In genomic region chrX:135522878-135523693, GRCh38 we compare ENCODE assay signal across 9 cellular contexts. TPM values are rescaled to one million over a fixed set of nuclear protein-coding genes. Genes with fewer than 3 reads are reported as not detected.
DNase-seq lines count a peak whose midpoint lies in the region; ATAC-seq and TF ChIP-seq lines count a peak whose summit lies in the region.
"Had no signal": no experiment of that assay in that cellular context is flagged by ENCODE, and none has a peak within 500 bp of the region (broad histone marks: within the 10 kb centered on the region; RNA-seq: fewer than 3 reads in every experiment).

No MANE protein-coding gene starts in this region.

- no peaks in the 10 kb centered on the region for H3K27me3 Mint-ChIP-seq in activated CD8-positive, alpha-beta memory T cell treated with anti-CD3 and anti-CD28 coated beads, Interleukin-2, amount 10 ng/mL, durations not matched to agents 7 days and 5 days
- H3K27me3 Mint-ChIP-seq in activated B cell treated with CpG ODN at 0.5 μM for 24 hours = no peaks in the 10 kb centered on the region

- H3K27ac ChIP-seq in subcutaneous abdominal adipose tissue (ENCODE audit: low read depth, low read length) = peak overlapping the region; percentile 31

- H3K9ac ChIP-seq in subcutaneous abdominal adipose tissue (ENCODE audit: low read length in 5 of 5) = peak overlapping the region in 2 of 5 donors; percentile 64 to 66

- ATAC-seq in activated CD8-positive, alpha-beta memory T cell treated with anti-CD3 and anti-CD28 coated beads, Interleukin-2, amount 10 ng/mL, durations not matched to agents 7 days and 5 days = no peak
- ATAC-seq in activated B cell treated with CpG ODN at 0.5 μM for 24 hours (ENCODE audit: low read depth) (no peak), HG03354 (IDR thresholded peaks at IDR 0.05; ENCODE audit: poor library complexity, severe bottlenecking, unreplicated experiment) (no peak)

- POLR2A ChIA-PET in activated B cell treated with CpG ODN at 0.5 μM for 24 hours (lab: Charles Lee) = no interaction called here

- H3K27ac Mint-ChIP-seq in activated CD8-positive, alpha-beta memory T cell treated with anti-CD3 and anti-CD28 coated beads, Interleukin-2, amount 10 ng/mL, durations not matched to agents 7 days and 5 days = peak overlapping the region; percentile 87
- H3K27ac Mint-ChIP-seq in activated B cell treated with CpG ODN at 0.5 μM for 24 hours = no peak overlapping the region

- no peaks in the 10 kb centered on the region for H3K9me3 ChIP-seq in subcutaneous abdominal adipose tissue (ENCODE audit: control insufficient read depth in 5 of 5, low read length in 5 of 5)

- H3K36me3 ChIP-seq in subcutaneous abdominal adipose tissue (ENCODE audit: control insufficient read depth in 5 of 5, insufficient read depth in 5 of 5, low read length in 5 of 5) = no peaks in the 10 kb centered on the region

- H3K9me3 Mint-ChIP-seq in activated CD8-positive, alpha-beta memory T cell treated with anti-CD3 and anti-CD28 coated beads, Interleukin-2, amount 10 ng/mL, durations not matched to agents 7 days and 5 days (ENCODE audit: low read depth) = no peaks in the 10 kb centered on the region
- H3K9me3 Mint-ChIP-seq in activated B cell treated with CpG ODN at 0.5 μM for 24 hours = no peaks in the 10 kb centered on the region

- intact Hi-C loops in activated B cell treated with CpG ODN at 0.5 μM for 24 hours (cut with micrococcal nuclease) = loop anchor here (2.0 to 5.0 kb wide), 4 partner anchors 14 to 226 kb away; partner anchors contain the start of gene SMIM10L2A

- peaks cover 0 to 20% (median 4%) of the 10 kb centered on the region in 5 donors for H3K4me1 ChIP-seq in subcutaneous abdominal adipose tissue (ENCODE audit: control insufficient read depth in 5 of 5, insufficient read depth in 5 of 5, low read length in 5 of 5)

- H3K36me3 Mint-ChIP-seq in activated CD8-positive, alpha-beta memory T cell treated with anti-CD3 and anti-CD28 coated beads, Interleukin-2, amount 10 ng/mL, durations not matched to agents 7 days and 5 days = peaks cover 21% of the 10 kb centered on the region
- H3K36me3 Mint-ChIP-seq in activated B cell treated with CpG ODN at 0.5 μM for 24 hours (ENCODE audit: low read depth) = peaks cover 20% of the 10 kb centered on the region

- CTCF ChIA-PET in activated CD8-positive, alpha-beta memory T cell treated with anti-CD3 and anti-CD28 coated beads, Interleukin-2, amount 10 ng/mL, durations not matched to agents 7 days and 5 days (lab: Charles Lee) = no interaction called here
- CTCF ChIA-PET in activated B cell treated with CpG ODN at 0.5 μM for 24 hours (lab: Charles Lee) = no interaction called here

- no peak for TF ChIP-seq CTCF in activated B cell treated with CpG ODN at 0.5 μM for 24 hours (IDR thresholded peaks at IDR 0.05)
- TF ChIP-seq CTCF in fibroblast of villous mesenchyme (IDR thresholded peaks at IDR 0.05; ENCODE audit: insufficient read depth, low read depth, low read length) = no peak

- peaks cover 0 to 3% (median 0%) of the 10 kb centered on the region in 5 donors for H3K27me3 ChIP-seq in subcutaneous abdominal adipose tissue (ENCODE audit: control insufficient read depth in 5 of 5, insufficient read depth in 4 of 5, low read length in 5 of 5)

- H3K4me3 ChIP-seq in fibroblast of villous mesenchyme (ENCODE audit: low read depth, low read length) (peak overlapping the region; percentile 62), subcutaneous abdominal adipose tissue (ENCODE audit: low read depth in 1 of 5, low read length in 5 of 5) (peak overlapping the region in 3 of 5 donors; percentile 62 to 76 (median 72))

- H3K4me1 Mint-ChIP-seq in activated CD8-positive, alpha-beta memory T cell treated with anti-CD3 and anti-CD28 coated beads, Interleukin-2, amount 10 ng/mL, durations not matched to agents 7 days and 5 days = peaks cover 28% of the 10 kb centered on the region
- H3K4me1 Mint-ChIP-seq in activated B cell treated with CpG ODN at 0.5 μM for 24 hours = peaks cover 38% of the 10 kb centered on the region

- DNase-seq in activated CD8-positive, alpha-beta memory T cell treated with anti-CD3 and anti-CD28 coated beads, Interleukin-2, amount 10 ng/mL, durations not matched to agents 7 days and 5 days = no peak
- no peak for DNase-seq in activated CD8-positive, alpha-beta memory T cell treated with anti-CD3 and anti-CD28 coated beads, Interleukin-2, amount 50 U/mL, for 48 hours
- DNase-seq in activated B cell treated with CpG ODN at 0.5 μM for 24 hours (no peak), fibroblast of villous mesenchyme (ENCODE audit: low read depth) (peak; percentile 15), EL (no peak), NOMO-1 treated with DMSO at 0.1 percent for 48 hours (lab: John Stamatoyannopoulos, UW; ENCODE audit: unreplicated experiment) (no peak)
- DNase-seq: NCI-H524 treated with DMSO at 0.1 percent for 48 hours had no signal

- H3K4me3 Mint-ChIP-seq in activated CD8-positive, alpha-beta memory T cell treated with anti-CD3 and anti-CD28 coated beads, Interleukin-2, amount 10 ng/mL, durations not matched to agents 7 days and 5 days = peak overlapping the region; percentile 99
- peak overlapping the region; percentile 98 for H3K4me3 Mint-ChIP-seq in activated B cell treated with CpG ODN at 0.5 μM for 24 hours

RNA-seq across cellular contexts. Expression of gene INTS6L, which starts 2.6 kb away (rescaled TPM):
- total RNA-seq in activated CD8-positive, alpha-beta memory T cell treated with anti-CD3 and anti-CD28 coated beads, Interleukin-2, amount 10 ng/mL, durations not matched to agents 7 days and 5 days = 10 to 100 TPM; 20.3 to 22.8 TPM
- total RNA-seq in activated B cell treated with CpG ODN at 0.5 μM for 24 hours (23.3 and 24.6 TPM in 2 replicates), fibroblast of villous mesenchyme (6.8 and 8.2 TPM in 2 replicates)
